Comparison of ENCODE assay signal across 1 cellular context in genomic region chr2:120252207-120253020, GRCh38.
TF ChIP-seq lines count a peak whose summit lies in the region.

Gene RALB, plus strand, starts transcription at chr2:120252852. Its CDS starts 25,813 bp downstream, at chr2:120278665.

TF ChIP-seq in HepG2, 621 proteins besides CTCF, POLR2A, EP300 and RAD21 (continued from another document):
- TF ChIP-seq ZNF687 (CRISPR knock-in tag; IDR thresholded peaks at IDR 0.05) (peak; percentile 66), ZNF772 (CRISPR knock-in tag; IDR thresholded peaks at IDR 0.05) (peak; percentile 9; the same call in 1 of the 2 replicates), ZNF280D (CRISPR knock-in tag; IDR thresholded peaks at IDR 0.05) (no peak), ZMAT5 (CRISPR knock-in tag; IDR thresholded peaks at IDR 0.05; ENCODE audit: borderline replicate concordance, low read depth) (no peak), BRD4 (CRISPR knock-in tag; IDR thresholded peaks at IDR 0.05) (no peak), ETV6 (CRISPR knock-in tag; conservative IDR thresholded peaks at IDR 0.05) (no peak), NCOA1 (CRISPR knock-in tag; IDR thresholded peaks at IDR 0.05) (no peak), RFXAP (CRISPR knock-in tag; IDR thresholded peaks at IDR 0.05; ENCODE audit: borderline replicate concordance) (peak; percentile 77; the same call in 1 of the 2 replicates), ZNF788 (CRISPR knock-in tag; IDR thresholded peaks at IDR 0.05; ENCODE audit: borderline replicate concordance) (no peak), TEAD3 (CRISPR knock-in tag; optimal IDR thresholded peaks at IDR 0.05; ENCODE audit: borderline replicate concordance) (no peak), ATF5 (CRISPR knock-in tag; IDR thresholded peaks at IDR 0.05; ENCODE audit: low read depth) (no peak)
